1 cellular context compared by ENCODE assay signal in the genomic region with DNA sequence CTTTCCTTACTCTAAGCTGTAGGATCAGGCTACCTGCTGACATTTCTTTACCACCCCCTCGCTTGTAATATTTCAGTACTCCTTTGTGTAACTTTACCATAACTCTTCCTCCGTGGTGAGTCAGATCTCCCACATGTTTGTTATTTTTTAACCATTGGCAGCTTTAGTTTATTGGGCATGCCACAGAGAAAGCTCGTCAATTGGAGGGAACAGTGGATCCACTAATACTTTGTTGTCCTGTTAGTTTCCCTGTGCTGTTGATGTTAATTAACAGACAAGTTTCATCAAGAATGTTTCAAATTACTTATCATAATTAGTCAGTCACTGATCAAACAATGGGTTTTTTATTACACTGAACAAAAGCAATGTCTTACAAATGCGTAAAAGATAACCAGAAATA.
TF ChIP-seq lines count a peak whose summit lies in the region.

No MANE protein-coding gene starts in this region.

TF ChIP-seq in GM12878, 131 proteins besides CTCF, POLR2A, EP300 and RAD21 (continued from another document):
- TF ChIP-seq, protein P1, sequence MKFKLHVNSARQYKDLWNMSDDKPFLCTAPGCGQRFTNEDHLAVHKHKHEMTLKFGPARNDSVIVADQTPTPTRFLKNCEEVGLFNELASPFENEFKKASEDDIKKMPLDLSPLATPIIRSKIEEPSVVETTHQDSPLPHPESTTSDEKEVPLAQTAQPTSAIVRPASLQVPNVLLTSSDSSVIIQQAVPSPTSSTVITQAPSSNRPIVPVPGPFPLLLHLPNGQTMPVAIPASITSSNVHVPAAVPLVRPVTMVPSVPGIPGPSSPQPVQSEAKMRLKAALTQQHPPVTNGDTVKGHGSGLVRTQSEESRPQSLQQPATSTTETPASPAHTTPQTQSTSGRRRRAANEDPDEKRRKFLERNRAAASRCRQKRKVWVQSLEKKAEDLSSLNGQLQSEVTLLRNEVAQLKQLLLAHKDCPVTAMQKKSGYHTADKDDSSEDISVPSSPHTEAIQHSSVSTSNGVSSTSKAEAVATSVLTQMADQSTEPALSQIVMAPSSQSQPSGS (IDR thresholded peaks at IDR 0.05; ENCODE audit: low read length), result no peak
